In genomic region chr13:91174886-91175501, GRCh38 we compare ENCODE assay signal across 1 cellular context.
TF ChIP-seq lines count a peak whose summit lies in the region.

No MANE protein-coding gene starts in this region.

TF ChIP-seq in K562, 482 proteins besides CTCF, POLR2A, EP300 and RAD21 (continued from another document and continues in another):
- no peak for TF ChIP-seq ETV6 (IDR thresholded peaks at IDR 0.05; ENCODE audit: borderline replicate concordance in 1 of 2, low read depth in 2 of 2, low read length in 1 of 2)
- TF ChIP-seq ETV6 (CRISPR knock-in tag; IDR thresholded peaks at IDR 0.05; ENCODE audit: borderline replicate concordance) = no peak
- TF ChIP-seq ARID3B (CRISPR knock-in tag; IDR thresholded peaks at IDR 0.05; ENCODE audit: borderline replicate concordance) = 0 out of 2 replicates have a peak, but pooled peaks have one; percentile 86
- TF ChIP-seq HDAC6 (IDR thresholded peaks at IDR 0.05; ENCODE audit: low read depth, low read length) = peak; percentile 70; the same call in 1 of the 2 replicates
- TF ChIP-seq TCFL5 (CRISPR knock-in tag; conservative IDR thresholded peaks at IDR 0.05) = no peak
- 0 out of 2 replicates have a peak, but pooled peaks have one; percentile 24 for TF ChIP-seq SMAD3 (CRISPR knock-in tag; conservative IDR thresholded peaks at IDR 0.05)
- TF ChIP-seq, protein P1, sequence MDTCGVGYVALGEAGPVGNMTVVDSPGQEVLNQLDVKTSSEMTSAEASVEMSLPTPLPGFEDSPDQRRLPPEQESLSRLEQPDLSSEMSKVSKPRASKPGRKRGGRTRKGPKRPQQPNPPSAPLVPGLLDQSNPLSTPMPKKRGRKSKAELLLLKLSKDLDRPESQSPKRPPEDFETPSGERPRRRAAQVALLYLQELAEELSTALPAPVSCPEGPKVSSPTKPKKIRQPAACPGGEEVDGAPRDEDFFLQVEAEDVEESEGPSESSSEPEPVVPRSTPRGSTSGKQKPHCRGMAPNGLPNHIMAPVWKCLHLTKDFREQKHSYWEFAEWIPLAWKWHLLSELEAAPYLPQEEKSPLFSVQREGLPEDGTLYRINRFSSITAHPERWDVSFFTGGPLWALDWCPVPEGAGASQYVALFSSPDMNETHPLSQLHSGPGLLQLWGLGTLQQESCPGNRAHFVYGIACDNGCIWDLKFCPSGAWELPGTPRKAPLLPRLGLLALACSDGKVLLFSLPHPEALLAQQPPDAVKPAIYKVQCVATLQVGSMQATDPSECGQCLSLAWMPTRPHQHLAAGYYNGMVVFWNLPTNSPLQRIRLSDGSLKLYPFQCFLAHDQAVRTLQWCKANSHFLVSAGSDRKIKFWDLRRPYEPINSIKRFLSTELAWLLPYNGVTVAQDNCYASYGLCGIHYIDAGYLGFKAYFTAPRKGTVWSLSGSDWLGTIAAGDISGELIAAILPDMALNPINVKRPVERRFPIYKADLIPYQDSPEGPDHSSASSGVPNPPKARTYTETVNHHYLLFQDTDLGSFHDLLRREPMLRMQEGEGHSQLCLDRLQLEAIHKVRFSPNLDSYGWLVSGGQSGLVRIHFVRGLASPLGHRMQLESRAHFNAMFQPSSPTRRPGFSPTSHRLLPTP (IDR thresholded peaks at IDR 0.05; ENCODE audit: borderline replicate concordance, extremely low read depth, insufficient read length) = no peak
- no peak for TF ChIP-seq DLX4 (CRISPR knock-in tag; IDR thresholded peaks at IDR 0.05)
- TF ChIP-seq CCAR2 (IDR thresholded peaks at IDR 0.05; ENCODE audit: low read depth, low read length) = no peak
- no peak; the same call in 1 of the 2 replicates for TF ChIP-seq ZNF280B (CRISPR knock-in tag; IDR thresholded peaks at IDR 0.05)
- TF ChIP-seq MBD2 (IDR thresholded peaks at IDR 0.05; ENCODE audit: borderline replicate concordance, low read depth) = no peak
- TF ChIP-seq, protein P2, sequence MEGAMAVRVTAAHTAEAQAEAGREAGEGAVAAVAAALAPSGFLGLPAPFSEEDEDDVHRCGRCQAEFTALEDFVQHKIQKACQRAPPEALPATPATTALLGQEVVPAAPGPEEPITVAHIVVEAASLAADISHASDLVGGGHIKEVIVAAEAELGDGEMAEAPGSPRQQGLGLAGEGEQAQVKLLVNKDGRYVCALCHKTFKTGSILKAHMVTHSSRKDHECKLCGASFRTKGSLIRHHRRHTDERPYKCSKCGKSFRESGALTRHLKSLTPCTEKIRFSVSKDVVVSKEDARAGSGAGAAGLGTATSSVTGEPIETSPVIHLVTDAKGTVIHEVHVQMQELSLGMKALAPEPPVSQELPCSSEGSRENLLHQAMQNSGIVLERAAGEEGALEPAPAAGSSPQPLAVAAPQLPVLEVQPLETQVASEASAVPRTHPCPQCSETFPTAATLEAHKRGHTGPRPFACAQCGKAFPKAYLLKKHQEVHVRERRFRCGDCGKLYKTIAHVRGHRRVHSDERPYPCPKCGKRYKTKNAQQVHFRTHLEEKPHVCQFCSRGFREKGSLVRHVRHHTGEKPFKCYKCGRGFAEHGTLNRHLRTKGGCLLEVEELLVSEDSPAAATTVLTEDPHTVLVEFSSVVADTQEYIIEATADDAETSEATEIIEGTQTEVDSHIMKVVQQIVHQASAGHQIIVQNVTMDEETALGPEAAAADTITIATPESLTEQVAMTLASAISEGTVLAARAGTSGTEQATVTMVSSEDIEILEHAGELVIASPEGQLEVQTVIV (CRISPR knock-in tag; IDR thresholded peaks at IDR 0.05; ENCODE audit: borderline replicate concordance) = no peak
- TF ChIP-seq IRF2 (CRISPR knock-in tag; IDR thresholded peaks at IDR 0.05) = 0 out of 2 replicates have a peak, but pooled peaks have one; percentile 8
- peak; percentile 47; the same call in 1 of the 2 replicates for TF ChIP-seq NR4A1 (CRISPR knock-in tag; IDR thresholded peaks at IDR 0.05)
- no peak for TF ChIP-seq NR4A1 (tag; IDR thresholded peaks at IDR 0.05)
- peak; percentile 14; the same call in 1 of the 2 replicates for TF ChIP-seq PHF8 (IDR thresholded peaks at IDR 0.05; ENCODE audit: borderline replicate concordance, low read length)
- no peak for TF ChIP-seq ATF6 (CRISPR knock-in tag; IDR thresholded peaks at IDR 0.05)
- 0 out of 4 replicates have a peak, but pooled peaks have one; percentile 21 to 62 for TF ChIP-seq MAZ (CRISPR knock-in tag; conservative IDR thresholded peaks at IDR 0.05 in 1 of 2, IDR thresholded peaks at IDR 0.05 in 1 of 2)
- TF ChIP-seq POLR2G (IDR thresholded peaks at IDR 0.05; ENCODE audit: low read depth, low read length) = peak; percentile 73
- no peak for TF ChIP-seq NR2C1 (IDR thresholded peaks at IDR 0.05)
- TF ChIP-seq NR2C1 (tag; IDR thresholded peaks at IDR 0.05) = no peak
- TF ChIP-seq HMG20B (CRISPR knock-in tag; IDR thresholded peaks at IDR 0.05) = no peak
- no peak for TF ChIP-seq PHF20 (IDR thresholded peaks at IDR 0.05; ENCODE audit: partially characterized antibody)
- 0 out of 2 replicates have a peak, but pooled peaks have one; percentile 6 for TF ChIP-seq ZNF143 (CRISPR knock-in tag; IDR thresholded peaks at IDR 0.05)
- TF ChIP-seq ELF1 (tag; IDR thresholded peaks at IDR 0.05) = 0 out of 2 replicates have a peak, but pooled peaks have one; percentile 36
- no peak for TF ChIP-seq SLC30A9 (CRISPR knock-in tag; IDR thresholded peaks at IDR 0.05)
- no peak for TF ChIP-seq ZNF76 (CRISPR knock-in tag; IDR thresholded peaks at IDR 0.05; ENCODE audit: borderline replicate concordance)
- TF ChIP-seq FIP1L1 (IDR thresholded peaks at IDR 0.05; ENCODE audit: low read depth, low read length, poor library complexity, severe bottlenecking) = no peak
- TF ChIP-seq ATF1 (CRISPR knock-in tag; IDR thresholded peaks at IDR 0.05) = 0 out of 2 replicates have a peak, but pooled peaks have one; percentile 5
- TF ChIP-seq ATF1 (tag; IDR thresholded peaks at IDR 0.05) = no peak
- TF ChIP-seq CCNT2 (IDR thresholded peaks at IDR 0.05; ENCODE audit: borderline replicate concordance, extremely low read depth, insufficient read length, low read depth, low read length) = no peak
- TF ChIP-seq, protein P3, sequence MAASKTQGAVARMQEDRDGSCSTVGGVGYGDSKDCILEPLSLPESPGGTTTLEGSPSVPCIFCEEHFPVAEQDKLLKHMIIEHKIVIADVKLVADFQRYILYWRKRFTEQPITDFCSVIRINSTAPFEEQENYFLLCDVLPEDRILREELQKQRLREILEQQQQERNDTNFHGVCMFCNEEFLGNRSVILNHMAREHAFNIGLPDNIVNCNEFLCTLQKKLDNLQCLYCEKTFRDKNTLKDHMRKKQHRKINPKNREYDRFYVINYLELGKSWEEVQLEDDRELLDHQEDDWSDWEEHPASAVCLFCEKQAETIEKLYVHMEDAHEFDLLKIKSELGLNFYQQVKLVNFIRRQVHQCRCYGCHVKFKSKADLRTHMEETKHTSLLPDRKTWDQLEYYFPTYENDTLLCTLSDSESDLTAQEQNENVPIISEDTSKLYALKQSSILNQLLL (CRISPR knock-in tag; IDR thresholded peaks at IDR 0.05; ENCODE audit: borderline replicate concordance) = no peak
- TF ChIP-seq SRSF7 (optimal IDR thresholded peaks at IDR 0.05; ENCODE audit: low read depth, low read length) = no peak
- no peak for TF ChIP-seq MITF (IDR thresholded peaks at IDR 0.05)
- TF ChIP-seq HIVEP1 (CRISPR knock-in tag; IDR thresholded peaks at IDR 0.05) = 0 out of 2 replicates have a peak, but pooled peaks have one; percentile 53
- no peak for TF ChIP-seq ZBED1 (IDR thresholded peaks at IDR 0.05)
- TF ChIP-seq ZFP36 (IDR thresholded peaks at IDR 0.05; ENCODE audit: low read depth, low read length, partially characterized antibody) = no peak
- TF ChIP-seq ZSCAN29 (IDR thresholded peaks at IDR 0.05) = no peak
- no peak for TF ChIP-seq GATA2 (CRISPR knock-in tag; IDR thresholded peaks at IDR 0.05)
- TF ChIP-seq TFE3 (CRISPR knock-in tag; IDR thresholded peaks at IDR 0.05) = no peak
- TF ChIP-seq ZBTB8A (IDR thresholded peaks at IDR 0.05; ENCODE audit: partially characterized antibody) = no peak
- no peak for TF ChIP-seq ZNF133 (CRISPR knock-in tag; IDR thresholded peaks at IDR 0.05)
- TF ChIP-seq ZNF444 (CRISPR knock-in tag; IDR thresholded peaks at IDR 0.05) = no peak
- TF ChIP-seq HMGN3 (IDR thresholded peaks at IDR 0.05; ENCODE audit: borderline replicate concordance, extremely low read depth, insufficient read length, low read depth, low read length) = peak; percentile 20
- TF ChIP-seq, protein P4, sequence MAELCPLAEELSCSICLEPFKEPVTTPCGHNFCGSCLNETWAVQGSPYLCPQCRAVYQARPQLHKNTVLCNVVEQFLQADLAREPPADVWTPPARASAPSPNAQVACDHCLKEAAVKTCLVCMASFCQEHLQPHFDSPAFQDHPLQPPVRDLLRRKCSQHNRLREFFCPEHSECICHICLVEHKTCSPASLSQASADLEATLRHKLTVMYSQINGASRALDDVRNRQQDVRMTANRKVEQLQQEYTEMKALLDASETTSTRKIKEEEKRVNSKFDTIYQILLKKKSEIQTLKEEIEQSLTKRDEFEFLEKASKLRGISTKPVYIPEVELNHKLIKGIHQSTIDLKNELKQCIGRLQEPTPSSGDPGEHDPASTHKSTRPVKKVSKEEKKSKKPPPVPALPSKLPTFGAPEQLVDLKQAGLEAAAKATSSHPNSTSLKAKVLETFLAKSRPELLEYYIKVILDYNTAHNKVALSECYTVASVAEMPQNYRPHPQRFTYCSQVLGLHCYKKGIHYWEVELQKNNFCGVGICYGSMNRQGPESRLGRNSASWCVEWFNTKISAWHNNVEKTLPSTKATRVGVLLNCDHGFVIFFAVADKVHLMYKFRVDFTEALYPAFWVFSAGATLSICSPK (IDR thresholded peaks at IDR 0.05; ENCODE audit: borderline replicate concordance) = no peak
- TF ChIP-seq ZNF699 (CRISPR knock-in tag; IDR thresholded peaks at IDR 0.05; ENCODE audit: insufficient replicate concordance) = no peak
